ENCODE assay signal across 14 cellular contexts in genomic region chr17:80292557-80292956, GRCh38. TPM values are rescaled to one million over a fixed set of nuclear protein-coding genes. Genes with fewer than 3 reads are reported as not detected.
A peak's percentile ranks its signal among the peaks of the same experiment; 100 is the strongest.
DNase-seq lines count a peak whose midpoint lies in the region; ATAC-seq and TF ChIP-seq lines count a peak whose summit lies in the region.
"Had no signal": no experiment of that assay in that cellular context is flagged by ENCODE, and none has a peak within 500 bp of the region (broad histone marks: within the 10 kb centered on the region; RNA-seq: fewer than 3 reads in every experiment).

No MANE protein-coding gene starts in this region.

- peak overlapping the region; percentile 49 for H3K27ac Mint-ChIP-seq in T-helper 1 cell treated with Interleukin-12 subunit alpha and Interleukin-12 subunit beta and Interleukin-4 antibody, amounts not matched to agents 30 μg/mL and 1 μg/mL, for 36 hours
- H3K27ac Mint-ChIP-seq in WTC11: 0 out of 2 replicates have a peak overlapping the region, but pooled peaks have one; percentile 27
- peak overlapping the region; percentile 40 for H3K27ac Mint-ChIP-seq in stimulated activated effector memory CD8-positive, alpha-beta T cell treated with anti-CD3 and anti-CD28 coated beads, Interleukin-12 subunit alpha, Interleukin-12 subunit beta, amount 100 ng/mL, for 72 hours

- DNase-seq in T-helper 1 cell (no peak), WTC11 (ENCODE audit: low spot score) (no peak), hepatic stellate cell (ENCODE audit: low spot score) (peak; percentile 47), NCI-H446 treated with DMSO at 0.1 percent for 48 hours (lab: John Stamatoyannopoulos, UW) (no peak), cerebellar cortex (ENCODE audit: low spot score) (no peak)
- DNase-seq in stimulated activated effector memory CD8-positive, alpha-beta T cell treated with anti-CD3 and anti-CD28 coated beads, Interleukin-12 subunit alpha, Interleukin-12 subunit beta, amount 100 ng/mL, for 72 hours (ENCODE audit: low spot score in 2 of 2): no peak
- DNase-seq: 8988T, activated gamma-delta T cell treated with Interleukin-2 at 50 U/mL for 16 hours, gastrocnemius medialis, MG63, NCI-H187, tibial artery had no signal

- ATAC-seq in WTC11: no peak
- no peak for ATAC-seq in stimulated activated effector memory CD8-positive, alpha-beta T cell treated with anti-CD3 and anti-CD28 coated beads, Interleukin-12 subunit alpha, Interleukin-12 subunit beta, amount 100 ng/mL, for 72 hours
- ATAC-seq in GM18511 (IDR thresholded peaks at IDR 0.05; ENCODE audit: unreplicated experiment): no peak
- ATAC-seq: gastrocnemius medialis had no signal

- H3K4me1 Mint-ChIP-seq in T-helper 1 cell treated with Interleukin-12 subunit alpha and Interleukin-12 subunit beta and Interleukin-4 antibody, amounts not matched to agents 30 μg/mL and 1 μg/mL, for 36 hours (ENCODE audit: low read depth): peaks cover 27% of the 10 kb centered on the region
- no peaks in the 10 kb centered on the region; the same call in 1 of the 2 replicates for H3K4me1 Mint-ChIP-seq in WTC11
- peaks cover 46% of the 10 kb centered on the region for H3K4me1 Mint-ChIP-seq in stimulated activated effector memory CD8-positive, alpha-beta T cell treated with anti-CD3 and anti-CD28 coated beads, Interleukin-12 subunit alpha, Interleukin-12 subunit beta, amount 100 ng/mL, for 72 hours

- POLR2A ChIA-PET in WTC11 (lab: Charles Lee): no interaction called here

- H3K27me3 Mint-ChIP-seq in T-helper 1 cell treated with Interleukin-12 subunit alpha and Interleukin-12 subunit beta and Interleukin-4 antibody, amounts not matched to agents 30 μg/mL and 1 μg/mL, for 36 hours (ENCODE audit: low read depth): no peaks in the 10 kb centered on the region
- H3K27me3 Mint-ChIP-seq in WTC11 (ENCODE audit: low read depth): no peaks in the 10 kb centered on the region

- peaks cover 61% of the 10 kb centered on the region for H3K36me3 Mint-ChIP-seq in T-helper 1 cell treated with Interleukin-12 subunit alpha and Interleukin-12 subunit beta and Interleukin-4 antibody, amounts not matched to agents 30 μg/mL and 1 μg/mL, for 36 hours (ENCODE audit: low read depth)
- peaks cover 59% of the 10 kb centered on the region for H3K36me3 Mint-ChIP-seq in WTC11
- H3K36me3 Mint-ChIP-seq in stimulated activated effector memory CD8-positive, alpha-beta T cell treated with anti-CD3 and anti-CD28 coated beads, Interleukin-12 subunit alpha, Interleukin-12 subunit beta, amount 100 ng/mL, for 72 hours: no peaks in the 10 kb centered on the region

- CTCF ChIA-PET in WTC11 (lab: Charles Lee): interaction anchor here (1.4 kb wide), 1 partner anchor 81 kb away, joined by 3 read pairs; no protein-coding TSS in a partner anchor

- TF ChIP-seq CTCF in WTC11 (IDR thresholded peaks at IDR 0.05): no peak

- no peaks in the 10 kb centered on the region for H3K9me3 Mint-ChIP-seq in T-helper 1 cell treated with Interleukin-12 subunit alpha and Interleukin-12 subunit beta and Interleukin-4 antibody, amounts not matched to agents 30 μg/mL and 1 μg/mL, for 36 hours
- no peaks in the 10 kb centered on the region for H3K9me3 Mint-ChIP-seq in WTC11
- no peaks in the 10 kb centered on the region for H3K9me3 Mint-ChIP-seq in stimulated activated effector memory CD8-positive, alpha-beta T cell treated with anti-CD3 and anti-CD28 coated beads, Interleukin-12 subunit alpha, Interleukin-12 subunit beta, amount 100 ng/mL, for 72 hours

- no peak overlapping the region for H3K4me3 Mint-ChIP-seq in T-helper 1 cell treated with Interleukin-12 subunit alpha and Interleukin-12 subunit beta and Interleukin-4 antibody, amounts not matched to agents 30 μg/mL and 1 μg/mL, for 36 hours
- H3K4me3 Mint-ChIP-seq in WTC11: no peak overlapping the region
- H3K4me3 Mint-ChIP-seq in stimulated activated effector memory CD8-positive, alpha-beta T cell treated with anti-CD3 and anti-CD28 coated beads, Interleukin-12 subunit alpha, Interleukin-12 subunit beta, amount 100 ng/mL, for 72 hours: no peak overlapping the region

TF ChIP-seq in WTC11, 78 proteins besides CTCF, POLR2A, EP300 and RAD21:
- TF ChIP-seq IRF2 (CRISPR knock-in tag; IDR thresholded peaks at IDR 0.05; ENCODE audit: borderline replicate concordance, low read depth) (no peak), ZNF423 (CRISPR knock-in tag; IDR thresholded peaks at IDR 0.05) (no peak), SMAD4 (CRISPR knock-in tag; IDR thresholded peaks at IDR 0.05) (no peak), KAT7 (CRISPR knock-in tag; IDR thresholded peaks at IDR 0.05; ENCODE audit: borderline replicate concordance) (no peak), ATF1 (CRISPR knock-in tag; IDR thresholded peaks at IDR 0.05) (no peak)
- TF ChIP-seq, protein P1, sequence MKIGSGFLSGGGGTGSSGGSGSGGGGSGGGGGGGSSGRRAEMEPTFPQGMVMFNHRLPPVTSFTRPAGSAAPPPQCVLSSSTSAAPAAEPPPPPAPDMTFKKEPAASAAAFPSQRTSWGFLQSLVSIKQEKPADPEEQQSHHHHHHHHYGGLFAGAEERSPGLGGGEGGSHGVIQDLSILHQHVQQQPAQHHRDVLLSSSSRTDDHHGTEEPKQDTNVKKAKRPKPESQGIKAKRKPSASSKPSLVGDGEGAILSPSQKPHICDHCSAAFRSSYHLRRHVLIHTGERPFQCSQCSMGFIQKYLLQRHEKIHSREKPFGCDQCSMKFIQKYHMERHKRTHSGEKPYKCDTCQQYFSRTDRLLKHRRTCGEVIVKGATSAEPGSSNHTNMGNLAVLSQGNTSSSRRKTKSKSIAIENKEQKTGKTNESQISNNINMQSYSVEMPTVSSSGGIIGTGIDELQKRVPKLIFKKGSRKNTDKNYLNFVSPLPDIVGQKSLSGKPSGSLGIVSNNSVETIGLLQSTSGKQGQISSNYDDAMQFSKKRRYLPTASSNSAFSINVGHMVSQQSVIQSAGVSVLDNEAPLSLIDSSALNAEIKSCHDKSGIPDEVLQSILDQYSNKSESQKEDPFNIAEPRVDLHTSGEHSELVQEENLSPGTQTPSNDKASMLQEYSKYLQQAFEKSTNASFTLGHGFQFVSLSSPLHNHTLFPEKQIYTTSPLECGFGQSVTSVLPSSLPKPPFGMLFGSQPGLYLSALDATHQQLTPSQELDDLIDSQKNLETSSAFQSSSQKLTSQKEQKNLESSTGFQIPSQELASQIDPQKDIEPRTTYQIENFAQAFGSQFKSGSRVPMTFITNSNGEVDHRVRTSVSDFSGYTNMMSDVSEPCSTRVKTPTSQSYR (CRISPR knock-in tag; IDR thresholded peaks at IDR 0.05): no peak
- TF ChIP-seq, protein P2, sequence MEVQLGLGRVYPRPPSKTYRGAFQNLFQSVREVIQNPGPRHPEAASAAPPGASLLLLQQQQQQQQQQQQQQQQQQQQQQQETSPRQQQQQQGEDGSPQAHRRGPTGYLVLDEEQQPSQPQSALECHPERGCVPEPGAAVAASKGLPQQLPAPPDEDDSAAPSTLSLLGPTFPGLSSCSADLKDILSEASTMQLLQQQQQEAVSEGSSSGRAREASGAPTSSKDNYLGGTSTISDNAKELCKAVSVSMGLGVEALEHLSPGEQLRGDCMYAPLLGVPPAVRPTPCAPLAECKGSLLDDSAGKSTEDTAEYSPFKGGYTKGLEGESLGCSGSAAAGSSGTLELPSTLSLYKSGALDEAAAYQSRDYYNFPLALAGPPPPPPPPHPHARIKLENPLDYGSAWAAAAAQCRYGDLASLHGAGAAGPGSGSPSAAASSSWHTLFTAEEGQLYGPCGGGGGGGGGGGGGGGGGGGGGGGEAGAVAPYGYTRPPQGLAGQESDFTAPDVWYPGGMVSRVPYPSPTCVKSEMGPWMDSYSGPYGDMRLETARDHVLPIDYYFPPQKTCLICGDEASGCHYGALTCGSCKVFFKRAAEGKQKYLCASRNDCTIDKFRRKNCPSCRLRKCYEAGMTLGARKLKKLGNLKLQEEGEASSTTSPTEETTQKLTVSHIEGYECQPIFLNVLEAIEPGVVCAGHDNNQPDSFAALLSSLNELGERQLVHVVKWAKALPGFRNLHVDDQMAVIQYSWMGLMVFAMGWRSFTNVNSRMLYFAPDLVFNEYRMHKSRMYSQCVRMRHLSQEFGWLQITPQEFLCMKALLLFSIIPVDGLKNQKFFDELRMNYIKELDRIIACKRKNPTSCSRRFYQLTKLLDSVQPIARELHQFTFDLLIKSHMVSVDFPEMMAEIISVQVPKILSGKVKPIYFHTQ (CRISPR knock-in tag; IDR thresholded peaks at IDR 0.05): no peak
- TF ChIP-seq, protein P3, sequence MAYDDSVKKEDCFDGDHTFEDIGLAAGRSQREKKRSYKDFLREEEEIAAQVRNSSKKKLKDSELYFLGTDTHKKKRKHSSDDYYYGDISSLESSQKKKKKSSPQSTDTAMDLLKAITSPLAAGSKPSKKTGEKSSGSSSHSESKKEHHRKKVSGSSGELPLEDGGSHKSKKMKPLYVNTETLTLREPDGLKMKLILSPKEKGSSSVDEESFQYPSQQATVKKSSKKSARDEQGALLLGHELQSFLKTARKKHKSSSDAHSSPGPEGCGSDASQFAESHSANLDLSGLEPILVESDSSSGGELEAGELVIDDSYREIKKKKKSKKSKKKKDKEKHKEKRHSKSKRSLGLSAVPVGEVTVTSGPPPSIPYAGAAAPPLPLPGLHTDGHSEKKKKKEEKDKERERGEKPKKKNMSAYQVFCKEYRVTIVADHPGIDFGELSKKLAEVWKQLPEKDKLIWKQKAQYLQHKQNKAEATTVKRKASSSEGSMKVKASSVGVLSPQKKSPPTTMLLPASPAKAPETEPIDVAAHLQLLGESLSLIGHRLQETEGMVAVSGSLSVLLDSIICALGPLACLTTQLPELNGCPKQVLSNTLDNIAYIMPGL (CRISPR knock-in tag; IDR thresholded peaks at IDR 0.05): no peak

RNA-seq across cellular contexts. Expression of gene RNF213, which starts 31.9 kb away (rescaled TPM):
- total RNA-seq in WTC11 (2021): 70.3 to 72.6 TPM (median 70.5 TPM) in 3 replicates
